ENCODE assay signal across 10 cellular contexts in the genomic region with DNA sequence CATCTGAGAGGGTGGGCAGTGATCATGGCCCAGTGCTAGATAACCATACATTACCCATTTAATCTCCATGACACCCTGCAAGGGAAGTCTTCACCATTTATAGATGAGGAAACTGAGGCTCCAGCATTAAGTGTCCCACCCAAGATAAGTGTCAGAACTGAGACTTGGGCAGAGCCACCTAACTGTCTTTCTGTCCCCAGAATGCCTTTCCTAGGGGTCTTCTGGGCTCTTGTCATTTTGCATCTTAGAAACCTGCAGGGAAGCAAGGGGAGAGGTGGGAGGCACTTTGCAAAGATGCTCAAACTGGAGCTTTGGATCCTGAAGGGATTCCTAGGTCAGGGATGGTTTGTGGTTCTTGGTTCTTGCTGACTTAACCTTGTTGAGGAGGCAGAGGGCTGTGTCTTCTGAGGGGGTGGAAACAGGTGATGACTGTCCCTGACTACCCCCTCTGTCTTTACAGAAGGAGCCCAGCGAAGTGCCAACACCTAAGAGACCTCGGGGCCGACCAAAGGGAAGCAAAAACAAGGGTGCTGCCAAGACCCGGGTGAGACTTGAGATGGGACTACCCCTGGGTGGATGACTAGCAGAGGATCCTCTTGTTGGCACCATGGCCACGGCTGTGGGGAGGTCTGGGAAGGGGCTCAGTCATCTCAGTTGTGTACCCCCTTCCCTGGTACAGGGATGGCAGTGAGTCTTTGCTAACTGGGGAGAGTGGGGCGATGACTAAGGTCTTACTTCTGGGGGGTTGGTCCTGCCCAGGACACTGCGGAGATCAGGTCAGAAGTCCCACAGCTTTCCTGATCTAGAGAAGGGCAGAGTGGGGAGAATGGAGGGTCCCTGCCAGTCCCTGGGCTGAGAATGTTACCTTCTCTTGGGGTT. TPM values are rescaled to one million over a fixed set of nuclear protein-coding genes. Genes with fewer than 3 reads are reported as not detected.
DNase-seq lines count a peak whose midpoint lies in the region; ATAC-seq and TF ChIP-seq lines count a peak whose summit lies in the region.
"Had no signal": no experiment of that assay in that cellular context is flagged by ENCODE, and none has a peak within 500 bp of the region (broad histone marks: within the 10 kb centered on the region; RNA-seq: fewer than 3 reads in every experiment).

No MANE protein-coding gene starts in this region.

- no peak for TF ChIP-seq CTCF in HFF-Myc (IDR thresholded peaks at IDR 0.05; ENCODE audit: low read depth, low read length, missing control alignments)
- TF ChIP-seq CTCF in neural crest cell (conservative IDR thresholded peaks at IDR 0.05): no peak
- TF ChIP-seq CTCF in glutamatergic neuron (IDR thresholded peaks at IDR 0.05; ENCODE audit: partially characterized antibody, unreplicated experiment): no peak

- H3K4me1 Mint-ChIP-seq in activated naive CD8-positive, alpha-beta T cell treated with anti-CD3 and anti-CD28 coated beads, Interleukin-2, amount 50 U/mL, for 24 hours: peaks cover 86% of the 10 kb centered on the region
- H3K4me1 Mint-ChIP-seq in neural crest cell (peaks cover 77% of the 10 kb centered on the region), glutamatergic neuron (ENCODE audit: low read depth, unreplicated experiment) (peaks cover 31% of the 10 kb centered on the region)

- ATAC-seq in activated naive CD8-positive, alpha-beta T cell treated with anti-CD3 and anti-CD28 coated beads, Interleukin-2, amount 50 U/mL, for 24 hours: peak; percentile 0
- ATAC-seq in GM21381 (IDR thresholded peaks at IDR 0.05; ENCODE audit: unreplicated experiment): no peak

- H3K27me3 Mint-ChIP-seq in activated naive CD8-positive, alpha-beta T cell treated with anti-CD3 and anti-CD28 coated beads, Interleukin-2, amount 50 U/mL, for 24 hours: no peaks in the 10 kb centered on the region
- peaks cover 7% of the 10 kb centered on the region for H3K27me3 Mint-ChIP-seq in neural crest cell (ENCODE audit: low read depth)
- peaks cover 11% of the 10 kb centered on the region for H3K27me3 Mint-ChIP-seq in glutamatergic neuron (ENCODE audit: unreplicated experiment)

- peaks cover 58% of the 10 kb centered on the region for H3K36me3 Mint-ChIP-seq in activated naive CD8-positive, alpha-beta T cell treated with anti-CD3 and anti-CD28 coated beads, Interleukin-2, amount 50 U/mL, for 24 hours (ENCODE audit: low read depth)
- peaks cover 16% of the 10 kb centered on the region for H3K36me3 Mint-ChIP-seq in neural crest cell (ENCODE audit: low read depth)
- H3K36me3 Mint-ChIP-seq in glutamatergic neuron (ENCODE audit: unreplicated experiment): no peaks in the 10 kb centered on the region

- H3K4me3 Mint-ChIP-seq in activated naive CD8-positive, alpha-beta T cell treated with anti-CD3 and anti-CD28 coated beads, Interleukin-2, amount 50 U/mL, for 24 hours: peak overlapping the region; percentile 48
- H3K4me3 Mint-ChIP-seq in neural crest cell: peak overlapping the region; percentile 82
- H3K4me3 Mint-ChIP-seq in glutamatergic neuron (ENCODE audit: unreplicated experiment): no peak overlapping the region
- H3K4me3 Mint-ChIP-seq: mesothelial cell of epicardium had no signal

- no peaks in the 10 kb centered on the region for H3K9me3 Mint-ChIP-seq in activated naive CD8-positive, alpha-beta T cell treated with anti-CD3 and anti-CD28 coated beads, Interleukin-2, amount 50 U/mL, for 24 hours
- H3K9me3 Mint-ChIP-seq in neural crest cell (no peaks in the 10 kb centered on the region), glutamatergic neuron (ENCODE audit: unreplicated experiment) (peaks cover 7% of the 10 kb centered on the region)
- H3K9me3 Mint-ChIP-seq: mesothelial cell of epicardium had no signal

- H3K27ac Mint-ChIP-seq in activated naive CD8-positive, alpha-beta T cell treated with anti-CD3 and anti-CD28 coated beads, Interleukin-2, amount 50 U/mL, for 24 hours: peak overlapping the region; percentile 97
- H3K27ac Mint-ChIP-seq in neural crest cell (ENCODE audit: unreplicated experiment): peak overlapping the region; percentile 43
- H3K27ac Mint-ChIP-seq in glutamatergic neuron (ENCODE audit: unreplicated experiment): no peak overlapping the region
- H3K27ac Mint-ChIP-seq: mesothelial cell of epicardium had no signal

- DNase-seq in D341Med (ENCODE audit: low spot score) (peak; percentile 2), HFF-Myc (ENCODE audit: extremely low read depth, low read depth) (no peak), neural crest cell (ENCODE audit: low read depth, low spot score) (no peak), NCI-H2107 treated with DMSO at 0.1 percent for 48 hours (lab: John Stamatoyannopoulos, UW; ENCODE audit: unreplicated experiment) (no peak), glutamatergic neuron (no peak)
- no peak for DNase-seq in activated naive CD8-positive, alpha-beta T cell treated with anti-CD3 and anti-CD28 coated beads, Interleukin-2, amount 50 U/mL, for 24 hours
- DNase-seq: NCI-H1436 treated with DMSO at 0.1 percent for 48 hours, RPMI8226 had no signal

- H3K4me3 ChIP-seq in HFF-Myc (replicated peaks; ENCODE audit: low read depth, low read length): peak overlapping the region; percentile 9; the same call in 1 of the 2 replicates

RNA-seq across cellular contexts. Expression of gene HMGA1, which starts 5.8 kb away (rescaled TPM):
- total RNA-seq in neural crest cell: 1,143 and 1,176 TPM in 2 replicates
- 322 TPM for total RNA-seq in glutamatergic neuron (ENCODE audit: unreplicated experiment)

RNA-seq across cellular contexts. Expression of gene SMIM29, which starts 6.3 kb away (rescaled TPM):
- total RNA-seq in neural crest cell: 13.5 and 13.9 TPM in 2 replicates
- total RNA-seq in glutamatergic neuron (ENCODE audit: unreplicated experiment): 54.7 TPM
